In the genomic region with DNA sequence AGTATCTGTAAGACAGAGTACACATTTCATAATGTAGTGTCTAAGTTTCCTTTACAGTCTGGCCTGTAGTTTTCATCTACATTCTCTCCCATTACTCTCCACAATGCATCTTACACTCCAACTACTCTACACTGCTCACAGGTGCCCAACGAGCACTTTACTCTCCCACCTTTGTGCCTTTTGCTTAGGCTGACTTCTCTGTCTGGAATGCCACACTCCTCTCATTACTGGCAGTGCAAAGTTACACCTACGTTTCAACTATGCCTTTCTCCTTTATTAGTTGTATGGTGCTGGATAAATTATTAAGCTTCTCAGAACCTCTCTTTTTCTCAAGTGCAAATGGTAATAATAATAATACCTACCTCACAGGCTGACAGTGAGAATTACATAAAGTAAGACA, we compare ENCODE assay signal across 28 cellular contexts.
"Had no signal": no experiment of that assay in that cellular context is flagged by ENCODE, and none has a peak within 500 bp of the region (broad histone marks: within the 10 kb centered on the region; RNA-seq: fewer than 3 reads in every experiment).

No MANE protein-coding gene starts in this region.

- H3K36me3 Mint-ChIP-seq: natural killer cell treated with Interleukin-12 subunit alpha and Interleukin-12 subunit beta and Interleukin-15 and Interleukin-18, amount 100 ng/mL, for 72 hours; stimulated activated effector memory CD8-positive, alpha-beta T cell treated with anti-CD3 and anti-CD28 coated beads, Interleukin-12 subunit alpha, Interleukin-12 subunit beta, amount 100 ng/mL, for 72 hours had no signal

- H3K4me3 Mint-ChIP-seq: memory B cell; naive thymus-derived CD4-positive, alpha-beta T cell; natural killer cell treated with Interleukin-12 subunit alpha and Interleukin-12 subunit beta and Interleukin-15 and Interleukin-18, amount 100 ng/mL, for 72 hours; stimulated activated effector memory CD8-positive, alpha-beta T cell treated with anti-CD3 and anti-CD28 coated beads, Interleukin-12 subunit alpha, Interleukin-12 subunit beta, amount 100 ng/mL, for 72 hours; stimulated activated naive CD8-positive, alpha-beta T cell treated with anti-CD3 and anti-CD28 coated beads, Interleukin-15, Interleukin-2, amounts not matched to agents 100 ng/mL and 50 ng/mL, for 24 hours had no signal

- H3K27ac Mint-ChIP-seq: memory B cell; naive thymus-derived CD4-positive, alpha-beta T cell; natural killer cell treated with Interleukin-12 subunit alpha and Interleukin-12 subunit beta and Interleukin-15 and Interleukin-18, amount 100 ng/mL, for 72 hours; progenitor cell of endocrine pancreas; stimulated activated effector memory CD8-positive, alpha-beta T cell treated with anti-CD3 and anti-CD28 coated beads, Interleukin-12 subunit alpha, Interleukin-12 subunit beta, amount 100 ng/mL, for 72 hours; stimulated activated naive CD8-positive, alpha-beta T cell treated with anti-CD3 and anti-CD28 coated beads, Interleukin-15, Interleukin-2, amounts not matched to agents 100 ng/mL and 50 ng/mL, for 24 hours had no signal

- H3K36me3 ChIP-seq: left ventricle myocardium inferior, ovary, suprapubic skin, thoracic aorta, tibial artery, upper lobe of left lung, uterus had no signal

- H3K4me3 ChIP-seq: left ventricle myocardium inferior, mucosa of descending colon, ovary, skin epidermis, suprapubic skin, thoracic aorta, tibial artery, upper lobe of left lung, uterus had no signal

- ATAC-seq: left colon; mucosa of descending colon; naive thymus-derived CD4-positive, alpha-beta T cell; natural killer cell treated with Interleukin-12 subunit alpha and Interleukin-12 subunit beta and Interleukin-15 and Interleukin-18, amount 100 ng/mL, for 72 hours; right cardiac atrium; sciatic nerve; stimulated activated effector memory CD8-positive, alpha-beta T cell treated with anti-CD3 and anti-CD28 coated beads, Interleukin-12 subunit alpha, Interleukin-12 subunit beta, amount 100 ng/mL, for 72 hours had no signal

- H3K4me1 Mint-ChIP-seq: stimulated activated effector memory CD8-positive, alpha-beta T cell treated with anti-CD3 and anti-CD28 coated beads, Interleukin-12 subunit alpha, Interleukin-12 subunit beta, amount 100 ng/mL, for 72 hours had no signal

- DNase-seq: head of caudate nucleus; hippocampal formation; kidney glomerular epithelial cell; left colon; left ventricle myocardium inferior; midbrain; mucosa of descending colon; naive thymus-derived CD4-positive, alpha-beta T cell; ovary; retina; right cardiac atrium; stimulated activated CD4-positive, alpha-beta T cell treated with anti-CD3 and anti-CD28 coated beads, Interleukin-12 subunit alpha, Interleukin-12 subunit beta, amount 100 ng/mL, for 4 hours; stimulated activated CD4-positive, alpha-beta T cell treated with anti-CD3 and anti-CD28 coated beads, Interleukin-15, amount 100 ng/mL, for 24 hours; stimulated activated CD4-positive, alpha-beta T cell treated with anti-CD3 and anti-CD28 coated beads, Interleukin-2, amount 100 ng/mL, for 24 hours; stimulated activated CD4-positive, alpha-beta T cell treated with anti-CD3 and anti-CD28 coated beads, Interleukin-4, amount 100 ng/mL, for 24 hours; stimulated activated naive CD4-positive, alpha-beta T cell; tibial artery; upper lobe of left lung; uterus had no signal

- H3K9me3 Mint-ChIP-seq: natural killer cell treated with Interleukin-12 subunit alpha and Interleukin-12 subunit beta and Interleukin-15 and Interleukin-18, amount 100 ng/mL, for 72 hours; stimulated activated effector memory CD8-positive, alpha-beta T cell treated with anti-CD3 and anti-CD28 coated beads, Interleukin-12 subunit alpha, Interleukin-12 subunit beta, amount 100 ng/mL, for 72 hours had no signal

- H3K4me1 ChIP-seq: suprapubic skin, tibial artery, upper lobe of left lung, uterus had no signal

- H3K27me3 ChIP-seq: ovary, suprapubic skin, tibial artery, upper lobe of left lung, uterus had no signal

- H3K27me3 Mint-ChIP-seq: memory B cell; natural killer cell treated with Interleukin-12 subunit alpha and Interleukin-12 subunit beta and Interleukin-15 and Interleukin-18, amount 100 ng/mL, for 72 hours; progenitor cell of endocrine pancreas; stimulated activated naive CD8-positive, alpha-beta T cell treated with anti-CD3 and anti-CD28 coated beads, Interleukin-15, Interleukin-2, amounts not matched to agents 100 ng/mL and 50 ng/mL, for 24 hours had no signal

- H3K27ac ChIP-seq: left ventricle myocardium inferior, ovary, skin epidermis, suprapubic skin, thoracic aorta, tibial artery, upper lobe of left lung, uterus had no signal

- H3K9me3 ChIP-seq: left ventricle myocardium inferior, mucosa of descending colon, ovary, suprapubic skin, thoracic aorta, tibial artery, upper lobe of left lung, uterus had no signal
